In the genomic region with DNA sequence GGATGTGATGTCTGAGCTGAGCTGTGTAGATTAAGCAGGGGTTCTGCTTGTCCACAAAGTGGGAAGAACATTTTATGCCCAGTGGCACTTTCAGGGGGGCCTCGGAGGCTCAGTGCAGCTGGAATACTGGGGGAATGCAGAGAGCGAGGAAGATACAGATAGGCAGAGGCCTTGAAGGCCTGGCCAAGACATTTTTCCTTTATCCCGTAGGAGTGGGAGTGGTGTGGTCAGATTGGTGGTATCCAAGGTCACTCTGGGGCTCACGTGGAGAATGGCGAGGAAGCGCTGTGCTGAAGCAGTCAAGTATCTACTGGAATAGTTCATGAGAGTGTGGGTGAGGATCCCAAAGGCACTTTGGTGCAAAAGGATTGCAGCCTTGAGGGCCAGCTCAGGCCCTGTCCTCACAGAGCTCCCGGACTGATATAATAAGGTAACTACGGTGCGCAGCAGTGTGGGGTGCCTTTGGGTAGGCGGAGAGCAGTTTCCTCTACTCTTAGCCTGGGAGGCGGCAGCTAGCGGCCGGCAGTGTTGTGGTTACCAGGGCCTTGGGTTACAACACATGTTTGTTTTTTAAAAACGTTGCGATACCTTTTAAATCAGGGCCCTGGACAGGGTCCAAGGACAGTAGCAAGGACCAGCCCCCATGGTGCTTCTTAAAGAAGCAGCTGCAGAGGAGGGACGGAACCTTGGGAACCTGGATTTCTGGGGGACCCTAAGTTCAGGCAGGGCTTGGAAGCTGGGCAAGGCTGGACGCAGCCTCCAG, we compare ENCODE assay signal across 1 cellular context.
TF ChIP-seq lines count a peak whose summit lies in the region.

No MANE protein-coding gene starts in this region.

TF ChIP-seq in HepG2, 621 proteins besides CTCF, POLR2A, EP300 and RAD21 (continued from another document and continues in another):
- TF ChIP-seq, protein P1, sequence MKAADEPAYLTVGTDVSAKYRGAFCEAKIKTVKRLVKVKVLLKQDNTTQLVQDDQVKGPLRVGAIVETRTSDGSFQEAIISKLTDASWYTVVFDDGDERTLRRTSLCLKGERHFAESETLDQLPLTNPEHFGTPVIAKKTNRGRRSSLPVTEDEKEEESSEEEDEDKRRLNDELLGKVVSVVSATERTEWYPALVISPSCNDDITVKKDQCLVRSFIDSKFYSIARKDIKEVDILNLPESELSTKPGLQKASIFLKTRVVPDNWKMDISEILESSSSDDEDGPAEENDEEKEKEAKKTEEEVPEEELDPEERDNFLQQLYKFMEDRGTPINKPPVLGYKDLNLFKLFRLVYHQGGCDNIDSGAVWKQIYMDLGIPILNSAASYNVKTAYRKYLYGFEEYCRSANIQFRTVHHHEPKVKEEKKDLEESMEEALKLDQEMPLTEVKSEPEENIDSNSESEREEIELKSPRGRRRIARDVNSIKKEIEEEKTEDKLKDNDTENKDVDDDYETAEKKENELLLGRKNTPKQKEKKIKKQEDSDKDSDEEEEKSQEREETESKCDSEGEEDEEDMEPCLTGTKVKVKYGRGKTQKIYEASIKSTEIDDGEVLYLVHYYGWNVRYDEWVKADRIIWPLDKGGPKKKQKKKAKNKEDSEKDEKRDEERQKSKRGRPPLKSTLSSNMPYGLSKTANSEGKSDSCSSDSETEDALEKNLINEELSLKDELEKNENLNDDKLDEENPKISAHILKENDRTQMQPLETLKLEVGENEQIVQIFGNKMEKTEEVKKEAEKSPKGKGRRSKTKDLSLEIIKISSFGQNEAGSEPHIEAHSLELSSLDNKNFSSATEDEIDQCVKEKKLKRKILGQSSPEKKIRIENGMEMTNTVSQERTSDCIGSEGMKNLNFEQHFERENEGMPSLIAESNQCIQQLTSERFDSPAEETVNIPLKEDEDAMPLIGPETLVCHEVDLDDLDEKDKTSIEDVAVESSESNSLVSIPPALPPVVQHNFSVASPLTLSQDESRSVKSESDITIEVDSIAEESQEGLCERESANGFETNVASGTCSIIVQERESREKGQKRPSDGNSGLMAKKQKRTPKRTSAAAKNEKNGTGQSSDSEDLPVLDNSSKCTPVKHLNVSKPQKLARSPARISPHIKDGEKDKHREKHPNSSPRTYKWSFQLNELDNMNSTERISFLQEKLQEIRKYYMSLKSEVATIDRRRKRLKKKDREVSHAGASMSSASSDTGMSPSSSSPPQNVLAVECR (CRISPR knock-in tag; IDR thresholded peaks at IDR 0.05; ENCODE audit: borderline replicate concordance): peak; percentile 68; the same call in 1 of the 2 replicates
- TF ChIP-seq U2AF2 (IDR thresholded peaks at IDR 0.05; ENCODE audit: low read depth, low read length) (no peak), KAT8 (CRISPR knock-in tag; IDR thresholded peaks at IDR 0.05) (peak; percentile 56; the same call in 1 of the 2 replicates), MYC (CRISPR knock-in tag; IDR thresholded peaks at IDR 0.05; ENCODE audit: borderline replicate concordance) (no peak), HNF4A (CRISPR knock-in tag; IDR thresholded peaks at IDR 0.05) (peak; percentile 91), CEBPG (CRISPR knock-in tag; IDR thresholded peaks at IDR 0.05) (peak; percentile 72), ZBTB7B (CRISPR knock-in tag; IDR thresholded peaks at IDR 0.05) (no peak), IKZF4 (CRISPR knock-in tag; IDR thresholded peaks at IDR 0.05; ENCODE audit: borderline replicate concordance, low read depth, not compliant biosample characterization) (no peak), ADNP (CRISPR knock-in tag; IDR thresholded peaks at IDR 0.05) (no peak), CBX2 (IDR thresholded peaks at IDR 0.05; ENCODE audit: low read depth, low read length) (no peak; the same call in 1 of the 2 replicates), CBX2 (CRISPR knock-in tag; IDR thresholded peaks at IDR 0.05; ENCODE audit: low read depth) (no peak), RAD51 (IDR thresholded peaks at IDR 0.05; ENCODE audit: borderline replicate concordance) (no peak), MIXL1 (CRISPR knock-in tag; IDR thresholded peaks at IDR 0.05) (peak; percentile 25; the same call in 1 of the 2 replicates), ZEB1 (IDR thresholded peaks at IDR 0.05; ENCODE audit: insufficient replicate concordance, low read depth) (no peak), ZNF761 (CRISPR knock-in tag; conservative IDR thresholded peaks at IDR 0.05) (no peak), ZNF552 (CRISPR knock-in tag; IDR thresholded peaks at IDR 0.05; ENCODE audit: borderline replicate concordance) (no peak), TCF7L2 (IDR thresholded peaks at IDR 0.05; ENCODE audit: low read depth, low read length) (no peak), TAF1 (CRISPR knock-in tag; IDR thresholded peaks at IDR 0.05) (no peak; the same call in 1 of the 2 replicates), MBD4 (IDR thresholded peaks at IDR 0.05; ENCODE audit: borderline replicate concordance, low read length) (no peak), MTF2 (CRISPR knock-in tag; IDR thresholded peaks at IDR 0.05; ENCODE audit: borderline replicate concordance) (no peak), ZNF678 (CRISPR knock-in tag; IDR thresholded peaks at IDR 0.05) (no peak; the same call in 1 of the 2 replicates), CBX1 (IDR thresholded peaks at IDR 0.05; ENCODE audit: low read depth) (no peak), ZMYM4 (CRISPR knock-in tag; IDR thresholded peaks at IDR 0.05) (peak; percentile 61), SNAI1 (CRISPR knock-in tag; IDR thresholded peaks at IDR 0.05; ENCODE audit: borderline replicate concordance) (no peak), RELA (CRISPR knock-in tag; IDR thresholded peaks at IDR 0.05) (no peak), JDP2 (CRISPR knock-in tag; IDR thresholded peaks at IDR 0.05; ENCODE audit: borderline replicate concordance) (no peak), RBM39 (IDR thresholded peaks at IDR 0.05; ENCODE audit: low read depth, low read length, poor library complexity, severe bottlenecking) (no peak), FOXK2 (IDR thresholded peaks at IDR 0.05) (no peak), ZNF101 (CRISPR knock-in tag; IDR thresholded peaks at IDR 0.05; ENCODE audit: borderline replicate concordance, low read depth) (no peak), HOXA5 (CRISPR knock-in tag; IDR thresholded peaks at IDR 0.05) (no peak; the same call in 1 of the 2 replicates), ZFP1 (CRISPR knock-in tag; IDR thresholded peaks at IDR 0.05) (no peak), ZNF605 (CRISPR knock-in tag; IDR thresholded peaks at IDR 0.05) (0 out of 2 replicates have a peak, but pooled peaks have one; percentile 16), MYNN (CRISPR knock-in tag; IDR thresholded peaks at IDR 0.05; ENCODE audit: low read depth) (no peak), ZNF256 (CRISPR knock-in tag; conservative IDR thresholded peaks at IDR 0.05) (no peak), KLF12 (CRISPR knock-in tag; IDR thresholded peaks at IDR 0.05; ENCODE audit: borderline replicate concordance) (0 out of 2 replicates have a peak, but pooled peaks have one; percentile 76), RORA (CRISPR knock-in tag; IDR thresholded peaks at IDR 0.05) (no peak), AHR (CRISPR knock-in tag; IDR thresholded peaks at IDR 0.05) (no peak; the same call in 1 of the 2 replicates), ZNF225 (CRISPR knock-in tag; IDR thresholded peaks at IDR 0.05) (no peak), SMYD3 (CRISPR knock-in tag; IDR thresholded peaks at IDR 0.05) (no peak), MEIS2 (CRISPR knock-in tag; IDR thresholded peaks at IDR 0.05) (0 out of 2 replicates have a peak, but pooled peaks have one; percentile 22), ZNF446 (CRISPR knock-in tag; IDR thresholded peaks at IDR 0.05) (no peak), ZNF44 (CRISPR knock-in tag; IDR thresholded peaks at IDR 0.05) (no peak), ZNF317 (CRISPR knock-in tag; IDR thresholded peaks at IDR 0.05) (no peak), ZNF879 (CRISPR knock-in tag; IDR thresholded peaks at IDR 0.05) (no peak)
- TF ChIP-seq, protein P2, sequence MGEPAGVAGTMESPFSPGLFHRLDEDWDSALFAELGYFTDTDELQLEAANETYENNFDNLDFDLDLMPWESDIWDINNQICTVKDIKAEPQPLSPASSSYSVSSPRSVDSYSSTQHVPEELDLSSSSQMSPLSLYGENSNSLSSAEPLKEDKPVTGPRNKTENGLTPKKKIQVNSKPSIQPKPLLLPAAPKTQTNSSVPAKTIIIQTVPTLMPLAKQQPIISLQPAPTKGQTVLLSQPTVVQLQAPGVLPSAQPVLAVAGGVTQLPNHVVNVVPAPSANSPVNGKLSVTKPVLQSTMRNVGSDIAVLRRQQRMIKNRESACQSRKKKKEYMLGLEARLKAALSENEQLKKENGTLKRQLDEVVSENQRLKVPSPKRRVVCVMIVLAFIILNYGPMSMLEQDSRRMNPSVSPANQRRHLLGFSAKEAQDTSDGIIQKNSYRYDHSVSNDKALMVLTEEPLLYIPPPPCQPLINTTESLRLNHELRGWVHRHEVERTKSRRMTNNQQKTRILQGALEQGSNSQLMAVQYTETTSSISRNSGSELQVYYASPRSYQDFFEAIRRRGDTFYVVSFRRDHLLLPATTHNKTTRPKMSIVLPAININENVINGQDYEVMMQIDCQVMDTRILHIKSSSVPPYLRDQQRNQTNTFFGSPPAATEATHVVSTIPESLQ (CRISPR knock-in tag; conservative IDR thresholded peaks at IDR 0.05): no peak
- TF ChIP-seq, protein P3, sequence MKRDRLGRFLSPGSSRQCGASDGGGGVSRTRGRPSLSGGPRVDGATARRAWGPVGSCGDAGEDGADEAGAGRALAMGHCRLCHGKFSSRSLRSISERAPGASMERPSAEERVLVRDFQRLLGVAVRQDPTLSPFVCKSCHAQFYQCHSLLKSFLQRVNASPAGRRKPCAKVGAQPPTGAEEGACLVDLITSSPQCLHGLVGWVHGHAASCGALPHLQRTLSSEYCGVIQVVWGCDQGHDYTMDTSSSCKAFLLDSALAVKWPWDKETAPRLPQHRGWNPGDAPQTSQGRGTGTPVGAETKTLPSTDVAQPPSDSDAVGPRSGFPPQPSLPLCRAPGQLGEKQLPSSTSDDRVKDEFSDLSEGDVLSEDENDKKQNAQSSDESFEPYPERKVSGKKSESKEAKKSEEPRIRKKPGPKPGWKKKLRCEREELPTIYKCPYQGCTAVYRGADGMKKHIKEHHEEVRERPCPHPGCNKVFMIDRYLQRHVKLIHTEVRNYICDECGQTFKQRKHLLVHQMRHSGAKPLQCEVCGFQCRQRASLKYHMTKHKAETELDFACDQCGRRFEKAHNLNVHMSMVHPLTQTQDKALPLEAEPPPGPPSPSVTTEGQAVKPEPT (CRISPR knock-in tag; IDR thresholded peaks at IDR 0.05; ENCODE audit: low read depth): no peak
- TF ChIP-seq, protein P4, sequence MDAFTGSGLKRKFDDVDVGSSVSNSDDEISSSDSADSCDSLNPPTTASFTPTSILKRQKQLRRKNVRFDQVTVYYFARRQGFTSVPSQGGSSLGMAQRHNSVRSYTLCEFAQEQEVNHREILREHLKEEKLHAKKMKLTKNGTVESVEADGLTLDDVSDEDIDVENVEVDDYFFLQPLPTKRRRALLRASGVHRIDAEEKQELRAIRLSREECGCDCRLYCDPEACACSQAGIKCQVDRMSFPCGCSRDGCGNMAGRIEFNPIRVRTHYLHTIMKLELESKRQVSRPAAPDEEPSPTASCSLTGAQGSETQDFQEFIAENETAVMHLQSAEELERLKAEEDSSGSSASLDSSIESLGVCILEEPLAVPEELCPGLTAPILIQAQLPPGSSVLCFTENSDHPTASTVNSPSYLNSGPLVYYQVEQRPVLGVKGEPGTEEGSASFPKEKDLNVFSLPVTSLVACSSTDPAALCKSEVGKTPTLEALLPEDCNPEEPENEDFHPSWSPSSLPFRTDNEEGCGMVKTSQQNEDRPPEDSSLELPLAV (CRISPR knock-in tag; conservative IDR thresholded peaks at IDR 0.05; ENCODE audit: low read depth): no peak
- TF ChIP-seq, protein P5, sequence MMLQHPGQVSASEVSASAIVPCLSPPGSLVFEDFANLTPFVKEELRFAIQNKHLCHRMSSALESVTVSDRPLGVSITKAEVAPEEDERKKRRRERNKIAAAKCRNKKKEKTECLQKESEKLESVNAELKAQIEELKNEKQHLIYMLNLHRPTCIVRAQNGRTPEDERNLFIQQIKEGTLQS (CRISPR knock-in tag; IDR thresholded peaks at IDR 0.05): no peak
- TF ChIP-seq, protein P6, sequence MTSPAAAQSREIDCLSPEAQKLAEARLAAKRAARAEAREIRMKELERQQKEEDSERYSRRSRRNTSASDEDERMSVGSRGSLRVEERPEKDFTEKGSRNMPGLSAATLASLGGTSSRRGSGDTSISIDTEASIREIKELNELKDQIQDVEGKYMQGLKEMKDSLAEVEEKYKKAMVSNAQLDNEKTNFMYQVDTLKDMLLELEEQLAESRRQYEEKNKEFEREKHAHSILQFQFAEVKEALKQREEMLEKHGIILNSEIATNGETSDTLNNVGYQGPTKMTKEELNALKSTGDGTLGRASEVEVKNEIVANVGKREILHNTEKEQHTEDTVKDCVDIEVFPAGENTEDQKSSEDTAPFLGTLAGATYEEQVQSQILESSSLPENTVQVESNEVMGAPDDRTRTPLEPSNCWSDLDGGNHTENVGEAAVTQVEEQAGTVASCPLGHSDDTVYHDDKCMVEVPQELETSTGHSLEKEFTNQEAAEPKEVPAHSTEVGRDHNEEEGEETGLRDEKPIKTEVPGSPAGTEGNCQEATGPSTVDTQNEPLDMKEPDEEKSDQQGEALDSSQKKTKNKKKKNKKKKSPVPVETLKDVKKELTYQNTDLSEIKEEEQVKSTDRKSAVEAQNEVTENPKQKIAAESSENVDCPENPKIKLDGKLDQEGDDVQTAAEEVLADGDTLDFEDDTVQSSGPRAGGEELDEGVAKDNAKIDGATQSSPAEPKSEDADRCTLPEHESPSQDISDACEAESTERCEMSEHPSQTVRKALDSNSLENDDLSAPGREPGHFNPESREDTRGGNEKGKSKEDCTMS (CRISPR knock-in tag; conservative IDR thresholded peaks at IDR 0.05): no peak
- TF ChIP-seq, protein P7, sequence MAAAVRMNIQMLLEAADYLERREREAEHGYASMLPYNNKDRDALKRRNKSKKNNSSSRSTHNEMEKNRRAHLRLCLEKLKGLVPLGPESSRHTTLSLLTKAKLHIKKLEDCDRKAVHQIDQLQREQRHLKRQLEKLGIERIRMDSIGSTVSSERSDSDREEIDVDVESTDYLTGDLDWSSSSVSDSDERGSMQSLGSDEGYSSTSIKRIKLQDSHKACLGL (CRISPR knock-in tag; IDR thresholded peaks at IDR 0.05): no peak
- TF ChIP-seq, protein P8, sequence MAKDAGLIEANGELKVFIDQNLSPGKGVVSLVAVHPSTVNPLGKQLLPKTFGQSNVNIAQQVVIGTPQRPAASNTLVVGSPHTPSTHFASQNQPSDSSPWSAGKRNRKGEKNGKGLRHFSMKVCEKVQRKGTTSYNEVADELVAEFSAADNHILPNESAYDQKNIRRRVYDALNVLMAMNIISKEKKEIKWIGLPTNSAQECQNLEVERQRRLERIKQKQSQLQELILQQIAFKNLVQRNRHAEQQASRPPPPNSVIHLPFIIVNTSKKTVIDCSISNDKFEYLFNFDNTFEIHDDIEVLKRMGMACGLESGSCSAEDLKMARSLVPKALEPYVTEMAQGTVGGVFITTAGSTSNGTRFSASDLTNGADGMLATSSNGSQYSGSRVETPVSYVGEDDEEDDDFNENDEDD (CRISPR knock-in tag; IDR thresholded peaks at IDR 0.05; ENCODE audit: borderline replicate concordance): no peak
- TF ChIP-seq, protein P9, sequence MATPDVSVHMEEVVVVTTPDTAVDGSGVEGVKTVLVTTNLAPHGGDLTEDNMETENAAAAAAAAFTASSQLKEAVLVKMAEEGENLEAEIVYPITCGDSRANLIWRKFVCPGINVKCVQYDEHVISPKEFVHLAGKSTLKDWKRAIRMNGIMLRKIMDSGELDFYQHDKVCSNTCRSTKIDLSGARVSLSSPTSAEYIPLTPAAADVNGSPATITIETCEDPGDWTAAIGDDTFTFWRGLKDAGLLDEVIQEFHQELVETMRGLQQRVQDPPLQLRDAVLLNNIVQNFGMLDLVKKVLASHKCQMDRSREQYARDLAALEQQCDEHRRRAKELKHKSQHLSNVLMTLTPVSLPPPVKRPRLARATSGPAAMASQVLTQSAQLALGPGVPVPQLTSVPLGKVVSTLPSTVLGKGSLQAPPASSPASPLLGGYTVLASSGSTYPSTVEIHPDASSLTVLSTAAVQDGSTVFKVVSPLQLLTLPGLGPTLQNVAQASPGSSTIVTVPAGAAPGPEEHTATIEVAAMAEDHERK (CRISPR knock-in tag; IDR thresholded peaks at IDR 0.05; ENCODE audit: low read depth): no peak
